Comparison of ENCODE assay signal across 20 cellular contexts in genomic region chr10:124243702-124244121, GRCh38.
DNase-seq lines count a peak whose midpoint lies in the region; ATAC-seq and TF ChIP-seq lines count a peak whose summit lies in the region.
"Had no signal": no experiment of that assay in that cellular context is flagged by ENCODE, and none has a peak within 500 bp of the region (broad histone marks: within the 10 kb centered on the region; RNA-seq: fewer than 3 reads in every experiment).

No MANE protein-coding gene starts in this region.

- H3K27me3 Mint-ChIP-seq in CD14-positive monocyte (ENCODE audit: low read depth in 3 of 3): peaks cover 4 to 14% (median 7%) of the 10 kb centered on the region in 3 donors

- no peak overlapping the region for H3K4me3 Mint-ChIP-seq in CD14-positive monocyte
- H3K4me3 Mint-ChIP-seq: CD8-positive, alpha-beta T cell had no signal

- TF ChIP-seq CTCF in CD14-positive monocyte (IDR thresholded peaks at IDR 0.05) (no peak), transverse colon (IDR thresholded peaks at IDR 0.05) (no peak)

- in situ Hi-C loops in transverse colon (cut with MboI; ENCODE audit: low pct_ligation_motif_present in 1 of 4, low pct_unique_long_range_greater_than_20kb in 1 of 4, low sequenced_read_pairs in 3 of 4): no loop called here

- ATAC-seq in SK-N-SH treated with all-trans-retinoic acid at 6 μM for 48 hours: no peak; the same call in 2 of the 3 replicates
- ATAC-seq: CD8-positive, alpha-beta T cell; Right ventricle myocardium inferior had no signal

- H3K27ac ChIP-seq in transverse colon: no peak overlapping the region
- H3K27ac ChIP-seq: GM23248, SJSA1 had no signal

- H3K36me3 ChIP-seq in transverse colon: no peaks in the 10 kb centered on the region
- H3K36me3 ChIP-seq: HAP-1, SJSA1 had no signal

- TF ChIP-seq EP300 in transverse colon (IDR thresholded peaks at IDR 0.05; ENCODE audit: low read depth): no peak

- no peaks in the 10 kb centered on the region for H3K27me3 ChIP-seq in transverse colon
- H3K27me3 ChIP-seq: SJSA1 had no signal

- no peak for TF ChIP-seq POLR2A in transverse colon (IDR thresholded peaks at IDR 0.05)

- WGBS in transverse colon (ENCODE audit: low coverage in 1 of 2), 2 donors: 78% methylated on average over 12 of the region's 12 CpGs; no CpG with 5 or more reads in 1 of the 2 donors

- H3K9me3 ChIP-seq in transverse colon: no peaks in the 10 kb centered on the region
- H3K9me3 ChIP-seq: HAP-1, SJSA1 had no signal

- DNase-seq in CD14-positive monocyte (ENCODE audit: low spot score): peak; percentile 30
- peak; percentile 43 for DNase-seq in left kidney (ENCODE audit: low read depth, low spot score)
- peak; percentile 6 for DNase-seq in transverse colon
- no peak for DNase-seq in effector CD4-positive, alpha-beta T cell
- no peak for DNase-seq in NCI-H446 treated with DMSO at 0.1 percent for 48 hours (lab: John Stamatoyannopoulos, UW)
- DNase-seq in middle frontal gyrus (ENCODE audit: extremely low spot score, low spot score): no peak
- DNase-seq: CD8-positive, alpha-beta T cell; GM23248; KG1; NCI-H1105; NCI-H1694; NCI-H2081; NCI-H2171; NCI-H345; NCI-H526; SW 1271 had no signal

- H3K36me3 Mint-ChIP-seq in CD14-positive monocyte: no peaks in the 10 kb centered on the region
- H3K36me3 Mint-ChIP-seq: CD8-positive, alpha-beta T cell had no signal

- H3K9me3 Mint-ChIP-seq in CD14-positive monocyte: peaks cover 1 to 12% (median 4%) of the 10 kb centered on the region in 7 donors
- H3K9me3 Mint-ChIP-seq: CD8-positive, alpha-beta T cell had no signal

- no peak overlapping the region for H3K4me3 ChIP-seq in transverse colon
- H3K4me3 ChIP-seq: GM23248, HAP-1, SJSA1 had no signal

- H3K4me1 ChIP-seq in transverse colon: no peaks in the 10 kb centered on the region
- H3K4me1 ChIP-seq: HAP-1, SJSA1 had no signal

- no peak overlapping the region for H3K27ac Mint-ChIP-seq in CD14-positive monocyte
- H3K27ac Mint-ChIP-seq: CD8-positive, alpha-beta T cell had no signal

- intact Hi-C loops in CD14-positive monocyte (cut with micrococcal nuclease): no loop called here
- intact Hi-C loops in transverse colon (cut with DNase I; ENCODE audit: low total_unique reads): no loop called here

- H3K4me1 Mint-ChIP-seq in CD14-positive monocyte: peaks cover 17% of the 10 kb centered on the region

TF ChIP-seq in SK-N-SH treated with all-trans-retinoic acid at 6 μM for 48 hours, 23 proteins besides CTCF, POLR2A, EP300 and RAD21:
- TF ChIP-seq ZC3H10 (CRISPR knock-in tag; IDR thresholded peaks at IDR 0.05) (no peak), TSHZ2 (CRISPR knock-in tag; IDR thresholded peaks at IDR 0.05) (peak; percentile 73), TCF4 (CRISPR knock-in tag; IDR thresholded peaks at IDR 0.05; ENCODE audit: borderline replicate concordance) (peak; percentile 90)

Comparison
In these comparisons a context has a peak if more than half of its experiments do, and no peak if none do; other contexts are left out.
1. DNase-seq: peak in CD14-positive monocyte (single experiment), left kidney (single experiment) and transverse colon (single experiment); none in effector CD4-positive, alpha-beta T cell (single experiment), NCI-H446 treated with DMSO at 0.1 percent for 48 hours (single experiment) and middle frontal gyrus (single experiment).